21 cellular contexts compared by ENCODE assay signal in genomic region chr7:28395806-28396205, GRCh38. TPM values are rescaled to one million over a fixed set of nuclear protein-coding genes. Genes with fewer than 3 reads are reported as not detected.
"Had no signal": no experiment of that assay in that cellular context is flagged by ENCODE, and none has a peak within 500 bp of the region (broad histone marks: within the 10 kb centered on the region; RNA-seq: fewer than 3 reads in every experiment).

No MANE protein-coding gene starts in this region.

- DNase-seq: activated B cell treated with CpG ODN at 0.5 μM for 24 hours; activated CD4-positive, alpha-beta memory T cell treated with anti-CD3 and anti-CD28 coated beads for 36 hours; activated CD4-positive, alpha-beta T cell treated with anti-CD3 and anti-CD28 coated beads for 4 hours; activated gamma-delta T cell treated with Interleukin-2 at 50 U/mL for 16 hours; activated T-cell treated with anti-CD3 and anti-CD28 coated beads for 4 hours; left cardiac atrium; mesendoderm; naive thymus-derived CD4-positive, alpha-beta T cell; pancreas; right lobe of liver; stimulated activated CD4-positive, alpha-beta T cell treated with anti-CD3 and anti-CD28 coated beads, Interleukin-4, amount 100 ng/mL, for 24 hours; upper lobe of left lung had no signal

- H3K9me3 Mint-ChIP-seq: activated B cell treated with CpG ODN at 0.5 μM for 24 hours; activated CD4-positive, alpha-beta memory T cell treated with anti-CD3 and anti-CD28 coated beads for 36 hours; activated naive CD4-positive, alpha-beta T cell treated with anti-CD3 and anti-CD28 coated beads, Interleukin-2, amount 50 U/mL, for 72 hours; activated T-helper 1 cell treated with anti-CD3 and anti-CD28 coated beads, Interleukin-12 subunit alpha, Interleukin-12 subunit beta, Interleukin-2, Interleukin-4 antibody, amounts not matched to agents 30 ng/mL and 10 ng/mL and 1 ng/mL, durations not matched to agents 14 hours and 24 hours and 36 hours; central memory CD8-positive, alpha-beta T cell; stimulated activated memory B cell treated with anti-CD40 and anti-IgM and Interleukin-4, amounts not matched to agents 10 μg/mL and 1 μg/mL and 100 μg/mL, for 72 hours had no signal

- H2AFZ ChIP-seq: hepatocyte had no signal

- H3K27ac ChIP-seq: coronary artery, foreskin keratinocyte, hepatocyte, pancreas, right lobe of liver, thoracic aorta, upper lobe of left lung had no signal

- H3K9me3 ChIP-seq: pancreas, right lobe of liver, thoracic aorta, upper lobe of left lung had no signal

- H3K36me3 Mint-ChIP-seq: activated CD4-positive, alpha-beta memory T cell treated with anti-CD3 and anti-CD28 coated beads for 36 hours; activated naive CD4-positive, alpha-beta T cell treated with anti-CD3 and anti-CD28 coated beads, Interleukin-2, amount 50 U/mL, for 72 hours; naive thymus-derived CD4-positive, alpha-beta T cell; stimulated activated memory B cell treated with anti-CD40 and anti-IgM and Interleukin-4, amounts not matched to agents 10 μg/mL and 1 μg/mL and 100 μg/mL, for 72 hours had no signal

- H3K4me3 ChIP-seq: coronary artery, hepatocyte, pancreas, right lobe of liver, smooth muscle cell, thoracic aorta, upper lobe of left lung had no signal

- H3K79me2 ChIP-seq: hepatocyte had no signal

- H3K27me3 ChIP-seq: hepatocyte, pancreas, upper lobe of left lung had no signal

- H3K4me1 Mint-ChIP-seq: activated B cell treated with CpG ODN at 0.5 μM for 24 hours; central memory CD8-positive, alpha-beta T cell; naive thymus-derived CD4-positive, alpha-beta T cell; stimulated activated memory B cell treated with anti-CD40 and anti-IgM and Interleukin-4, amounts not matched to agents 10 μg/mL and 1 μg/mL and 100 μg/mL, for 72 hours had no signal

- H3K4me1 ChIP-seq: foreskin keratinocyte, pancreas, right lobe of liver, upper lobe of left lung had no signal

- H3K4me2 ChIP-seq: hepatocyte, smooth muscle cell had no signal

- H3K36me3 ChIP-seq: pancreas, right lobe of liver, thoracic aorta, upper lobe of left lung had no signal

- H3K4me3 Mint-ChIP-seq: activated B cell treated with CpG ODN at 0.5 μM for 24 hours; activated CD4-positive, alpha-beta memory T cell treated with anti-CD3 and anti-CD28 coated beads for 36 hours; activated T-helper 1 cell treated with anti-CD3 and anti-CD28 coated beads, Interleukin-12 subunit alpha, Interleukin-12 subunit beta, Interleukin-2, Interleukin-4 antibody, amounts not matched to agents 30 ng/mL and 10 ng/mL and 1 ng/mL, durations not matched to agents 14 hours and 24 hours and 36 hours; central memory CD8-positive, alpha-beta T cell; naive thymus-derived CD4-positive, alpha-beta T cell; stimulated activated memory B cell treated with anti-CD40 and anti-IgM and Interleukin-4, amounts not matched to agents 10 μg/mL and 1 μg/mL and 100 μg/mL, for 72 hours had no signal

- H3K27ac Mint-ChIP-seq: activated B cell treated with CpG ODN at 0.5 μM for 24 hours; activated CD4-positive, alpha-beta memory T cell treated with anti-CD3 and anti-CD28 coated beads for 36 hours; activated naive CD4-positive, alpha-beta T cell treated with anti-CD3 and anti-CD28 coated beads, Interleukin-2, amount 50 U/mL, for 72 hours; activated T-helper 1 cell treated with anti-CD3 and anti-CD28 coated beads, Interleukin-12 subunit alpha, Interleukin-12 subunit beta, Interleukin-2, Interleukin-4 antibody, amounts not matched to agents 30 ng/mL and 10 ng/mL and 1 ng/mL, durations not matched to agents 14 hours and 24 hours and 36 hours; naive thymus-derived CD4-positive, alpha-beta T cell; stimulated activated memory B cell treated with anti-CD40 and anti-IgM and Interleukin-4, amounts not matched to agents 10 μg/mL and 1 μg/mL and 100 μg/mL, for 72 hours had no signal

RNA-seq across cellular contexts. Expression of gene CREB5, which starts 16.5 kb away (rescaled TPM):
- total RNA-seq: activated T-helper 1 cell treated with anti-CD3 and anti-CD28 coated beads, Interleukin-12 subunit alpha, Interleukin-12 subunit beta, Interleukin-2, Interleukin-4 antibody, amounts not matched to agents 30 ng/mL and 10 ng/mL and 1 ng/mL, durations not matched to agents 14 hours and 24 hours and 36 hours had no signal
- polyA plus RNA-seq: naive thymus-derived CD4-positive, alpha-beta T cell had no signal
